Comparison of ENCODE assay signal across 7 cellular contexts in genomic region chr7:43006008-43006407, GRCh38.
"Had no signal": no experiment of that assay in that cellular context is flagged by ENCODE, and none has a peak within 500 bp of the region (broad histone marks: within the 10 kb centered on the region; RNA-seq: fewer than 3 reads in every experiment).

No MANE protein-coding gene starts in this region.

- H3K4me1 Mint-ChIP-seq: IgD-negative memory B cell had no signal

- ATAC-seq: HepG2 had no signal

- DNase-seq: GM23248, H7, HCEC 1CT, KG1 had no signal

- H3K27ac ChIP-seq: GM23248, HL-60 had no signal

- H3K36me3 Mint-ChIP-seq: IgD-negative memory B cell had no signal

- H3K4me3 ChIP-seq: GM23248 had no signal

- H3K9ac ChIP-seq: GM23248 had no signal

- FAIRE-seq: HepG2 had no signal

- H3K27ac Mint-ChIP-seq: IgD-negative memory B cell had no signal

- H2AFZ ChIP-seq: GM23248 had no signal

- H3K4me3 Mint-ChIP-seq: IgD-negative memory B cell had no signal
